28 cellular contexts compared by ENCODE assay signal in genomic region chr21:36713746-36714145, GRCh38. TPM values are rescaled to one million over a fixed set of nuclear protein-coding genes. Genes with fewer than 3 reads are reported as not detected.
"Had no signal": no experiment of that assay in that cellular context is flagged by ENCODE, and none has a peak within 500 bp of the region (broad histone marks: within the 10 kb centered on the region; RNA-seq: fewer than 3 reads in every experiment).

No MANE protein-coding gene starts in this region.

- H3K27ac Mint-ChIP-seq: activated CD4-positive, alpha-beta memory T cell treated with anti-CD3 and anti-CD28 coated beads, Interleukin-2, amount 10 ng/mL, durations not matched to agents 7 days and 5 days; activated CD4-positive, alpha-beta T cell treated with anti-CD3 and anti-CD28 coated beads for 36 hours; activated naive CD8-positive, alpha-beta T cell treated with anti-CD3 and anti-CD28 coated beads, Interleukin-2, amount 10 ng/mL, durations not matched to agents 7 days and 5 days; activated T-helper 2 cell treated with anti-CD3 and anti-CD28 coated beads, Interferon-gamma antibody, Interleukin-2, Interleukin-4, amounts not matched to agents 10 μg/mL and 5 μg/mL and 100 μg/mL, durations not matched to agents 14 hours and 24 hours and 36 hours; T-cell had no signal

- H3K27ac ChIP-seq: WERI-Rb-1 had no signal

- DNase-seq: activated CD4-positive, alpha-beta memory T cell treated with anti-CD3 and anti-CD28 coated beads, Interleukin-2, amount 10 ng/mL, durations not matched to agents 7 days and 5 days; activated CD4-positive, alpha-beta T cell treated with anti-CD3 and anti-CD28 coated beads for 36 hours; activated CD4-positive, alpha-beta T cell treated with anti-CD3 and anti-CD28 coated beads, Interleukin-2, amount 50 U/mL, for 1 hour; activated gamma-delta T cell treated with Interleukin-2 at 50 U/mL for 16 hours; activated naive CD8-positive, alpha-beta T cell treated with anti-CD3 and anti-CD28 coated beads, Interleukin-2, amount 10 ng/mL, durations not matched to agents 7 days and 5 days; activated T-cell treated with anti-CD3 and anti-CD28 coated beads for 4 hours; activated T-cell treated with anti-CD3 and anti-CD28 coated beads, Interleukin-2, amount 50 U/mL, for 48 hours; aorta; central memory CD4-positive, alpha-beta T cell; IMR-90; Kasumi-1; KBM-7; MV-4-11; NCI-H1092 treated with DMSO at 0.1 percent for 48 hours; NCI-H1417 treated with DMSO at 0.1 percent for 48 hours; NCI-H1694 treated with DMSO at 0.1 percent for 48 hours; NCI-H2029 treated with DMSO at 0.1 percent for 48 hours; NCI-H345; NCI-H510A; NCI-H526 treated with DMSO at 0.1 percent for 48 hours; NCI-H82; SIG-M5; T-cell; T-helper 2 cell; T1000; WERI-Rb-1 had no signal

- ATAC-seq: activated CD4-positive, alpha-beta T cell treated with anti-CD3 and anti-CD28 coated beads for 36 hours; T-cell had no signal

- H3K4me3 Mint-ChIP-seq: activated CD4-positive, alpha-beta memory T cell treated with anti-CD3 and anti-CD28 coated beads, Interleukin-2, amount 10 ng/mL, durations not matched to agents 7 days and 5 days; activated CD4-positive, alpha-beta T cell treated with anti-CD3 and anti-CD28 coated beads for 36 hours; activated naive CD8-positive, alpha-beta T cell treated with anti-CD3 and anti-CD28 coated beads, Interleukin-2, amount 10 ng/mL, durations not matched to agents 7 days and 5 days; T-cell had no signal

- H3K36me3 ChIP-seq: WERI-Rb-1 had no signal

- H3K4me1 Mint-ChIP-seq: activated naive CD8-positive, alpha-beta T cell treated with anti-CD3 and anti-CD28 coated beads, Interleukin-2, amount 10 ng/mL, durations not matched to agents 7 days and 5 days had no signal

- H3K9me3 Mint-ChIP-seq: activated CD4-positive, alpha-beta memory T cell treated with anti-CD3 and anti-CD28 coated beads, Interleukin-2, amount 10 ng/mL, durations not matched to agents 7 days and 5 days; activated naive CD8-positive, alpha-beta T cell treated with anti-CD3 and anti-CD28 coated beads, Interleukin-2, amount 10 ng/mL, durations not matched to agents 7 days and 5 days; activated T-helper 2 cell treated with anti-CD3 and anti-CD28 coated beads, Interferon-gamma antibody, Interleukin-2, Interleukin-4, amounts not matched to agents 10 μg/mL and 5 μg/mL and 100 μg/mL, durations not matched to agents 14 hours and 24 hours and 36 hours; T-cell had no signal

- H3K36me3 Mint-ChIP-seq: activated naive CD8-positive, alpha-beta T cell treated with anti-CD3 and anti-CD28 coated beads, Interleukin-2, amount 10 ng/mL, durations not matched to agents 7 days and 5 days; T-cell had no signal

RNA-seq across cellular contexts. Expression of gene SIM2, which starts 14.8 kb away (rescaled TPM):
- total RNA-seq: activated CD8-positive, alpha-beta memory T cell treated with anti-CD3 and anti-CD28 coated beads for 36 hours; activated naive CD8-positive, alpha-beta T cell treated with anti-CD3 and anti-CD28 coated beads, Interleukin-2, amount 10 ng/mL, durations not matched to agents 7 days and 5 days; aorta had no signal
